Comparison of ENCODE assay signal across 10 cellular contexts in genomic region chr10:11150255-11150731, GRCh38.
A peak's percentile ranks its signal among the peaks of the same experiment; 100 is the strongest.
DNase-seq lines count a peak whose midpoint lies in the region; ATAC-seq and TF ChIP-seq lines count a peak whose summit lies in the region.
"Had no signal": no experiment of that assay in that cellular context is flagged by ENCODE, and none has a peak within 500 bp of the region (broad histone marks: within the 10 kb centered on the region; RNA-seq: fewer than 3 reads in every experiment).

No MANE protein-coding gene starts in this region.

- H3K9me3 Mint-ChIP-seq in activated naive CD8-positive, alpha-beta T cell treated with anti-CD3 and anti-CD28 coated beads, Interleukin-2, amount 50 U/mL, for 24 hours = no peaks in the 10 kb centered on the region
- no peaks in the 10 kb centered on the region for H3K9me3 Mint-ChIP-seq in natural killer cell

- peak overlapping the region; percentile 80 for H3K4me3 Mint-ChIP-seq in activated naive CD8-positive, alpha-beta T cell treated with anti-CD3 and anti-CD28 coated beads, Interleukin-2, amount 50 U/mL, for 24 hours
- H3K4me3 Mint-ChIP-seq in natural killer cell = peak overlapping the region; percentile 84

- H3K36me3 Mint-ChIP-seq in activated naive CD8-positive, alpha-beta T cell treated with anti-CD3 and anti-CD28 coated beads, Interleukin-2, amount 50 U/mL, for 24 hours (ENCODE audit: low read depth) = no peaks in the 10 kb centered on the region
- no peaks in the 10 kb centered on the region for H3K36me3 Mint-ChIP-seq in natural killer cell

- intact Hi-C loops in natural killer cell (cut with micrococcal nuclease) = loop anchor here (1.0 kb wide), 1 partner anchor 13 kb away; no protein-coding TSS in a partner anchor

- peak overlapping the region; percentile 91 for H3K27ac Mint-ChIP-seq in activated naive CD8-positive, alpha-beta T cell treated with anti-CD3 and anti-CD28 coated beads, Interleukin-2, amount 50 U/mL, for 24 hours
- peak overlapping the region; percentile 92 to 94 for H3K27ac Mint-ChIP-seq in natural killer cell

- H3K4me3 ChIP-seq in GM08714 (ENCODE audit: low read length) = peak overlapping the region; percentile 41; the same call in 1 of the 2 replicates
- H3K4me3 ChIP-seq in Jurkat, Clone E6-1 (ENCODE audit: low read length) = peak overlapping the region; percentile 33
- H3K4me3 ChIP-seq: ascending aorta had no signal

- H3K4me1 Mint-ChIP-seq in activated naive CD8-positive, alpha-beta T cell treated with anti-CD3 and anti-CD28 coated beads, Interleukin-2, amount 50 U/mL, for 24 hours = peaks cover 97% of the 10 kb centered on the region
- peaks cover 80 to 86% of the 10 kb centered on the region in 2 donors for H3K4me1 Mint-ChIP-seq in natural killer cell

- no peak for DNase-seq in Jurkat, Clone E6-1 (ENCODE audit: low read depth, low spot score)
- no peak for DNase-seq in activated naive CD8-positive, alpha-beta T cell treated with anti-CD3 and anti-CD28 coated beads, Interleukin-2, amount 50 U/mL, for 24 hours
- DNase-seq in natural killer cell = no peak
- DNase-seq: mammary epithelial cell, NCI-H524 treated with DMSO at 0.1 percent for 48 hours had no signal

- no peak for ATAC-seq in activated naive CD8-positive, alpha-beta T cell treated with anti-CD3 and anti-CD28 coated beads, Interleukin-2, amount 50 U/mL, for 24 hours
- ATAC-seq in natural killer cell (peak; percentile 27 to 44 (median 32)), GM18870 (IDR thresholded peaks at IDR 0.05; ENCODE audit: unreplicated experiment) (no peak), GM19351 (IDR thresholded peaks at IDR 0.05; ENCODE audit: unreplicated experiment) (no peak), HG03378 (IDR thresholded peaks at IDR 0.05; ENCODE audit: unreplicated experiment) (no peak)

- no peak for TF ChIP-seq CTCF in natural killer cell (IDR thresholded peaks at IDR 0.05)

- no peaks in the 10 kb centered on the region for H3K27me3 Mint-ChIP-seq in activated naive CD8-positive, alpha-beta T cell treated with anti-CD3 and anti-CD28 coated beads, Interleukin-2, amount 50 U/mL, for 24 hours
- no peaks in the 10 kb centered on the region for H3K27me3 Mint-ChIP-seq in natural killer cell (ENCODE audit: low read depth in 2 of 2)

Comparison
In these comparisons a context has a peak if more than half of its experiments do, and no peak if none do; other contexts are left out.
1. ATAC-seq: peak in natural killer cell (3 of 3); none in activated naive CD8-positive, alpha-beta T cell treated with anti-CD3 and anti-CD28 coated beads, Interleukin-2, amount 50 U/mL, for 24 hours (single experiment), GM18870 (single experiment), GM19351 (single experiment) and HG03378 (single experiment).